In genomic region chr4:84497220-84497834, GRCh38 we compare ENCODE assay signal across 2 cellular contexts.
A peak's percentile ranks its signal among the peaks of the same experiment; 100 is the strongest.
TF ChIP-seq lines count a peak whose summit lies in the region.

No MANE protein-coding gene starts in this region.

TF ChIP-seq in neural cell, 6 proteins besides CTCF, POLR2A, EP300 and RAD21 (continued from another document):
- TF ChIP-seq MXI1 (conservative IDR thresholded peaks at IDR 0.05; ENCODE audit: poor library complexity, severe bottlenecking) (no peak), EZH2 (IDR thresholded peaks at IDR 0.05; ENCODE audit: borderline replicate concordance, insufficient read depth, low read length, poor library complexity, severe bottlenecking) (peak; percentile 8)
- TF ChIP-seq, protein P1, sequence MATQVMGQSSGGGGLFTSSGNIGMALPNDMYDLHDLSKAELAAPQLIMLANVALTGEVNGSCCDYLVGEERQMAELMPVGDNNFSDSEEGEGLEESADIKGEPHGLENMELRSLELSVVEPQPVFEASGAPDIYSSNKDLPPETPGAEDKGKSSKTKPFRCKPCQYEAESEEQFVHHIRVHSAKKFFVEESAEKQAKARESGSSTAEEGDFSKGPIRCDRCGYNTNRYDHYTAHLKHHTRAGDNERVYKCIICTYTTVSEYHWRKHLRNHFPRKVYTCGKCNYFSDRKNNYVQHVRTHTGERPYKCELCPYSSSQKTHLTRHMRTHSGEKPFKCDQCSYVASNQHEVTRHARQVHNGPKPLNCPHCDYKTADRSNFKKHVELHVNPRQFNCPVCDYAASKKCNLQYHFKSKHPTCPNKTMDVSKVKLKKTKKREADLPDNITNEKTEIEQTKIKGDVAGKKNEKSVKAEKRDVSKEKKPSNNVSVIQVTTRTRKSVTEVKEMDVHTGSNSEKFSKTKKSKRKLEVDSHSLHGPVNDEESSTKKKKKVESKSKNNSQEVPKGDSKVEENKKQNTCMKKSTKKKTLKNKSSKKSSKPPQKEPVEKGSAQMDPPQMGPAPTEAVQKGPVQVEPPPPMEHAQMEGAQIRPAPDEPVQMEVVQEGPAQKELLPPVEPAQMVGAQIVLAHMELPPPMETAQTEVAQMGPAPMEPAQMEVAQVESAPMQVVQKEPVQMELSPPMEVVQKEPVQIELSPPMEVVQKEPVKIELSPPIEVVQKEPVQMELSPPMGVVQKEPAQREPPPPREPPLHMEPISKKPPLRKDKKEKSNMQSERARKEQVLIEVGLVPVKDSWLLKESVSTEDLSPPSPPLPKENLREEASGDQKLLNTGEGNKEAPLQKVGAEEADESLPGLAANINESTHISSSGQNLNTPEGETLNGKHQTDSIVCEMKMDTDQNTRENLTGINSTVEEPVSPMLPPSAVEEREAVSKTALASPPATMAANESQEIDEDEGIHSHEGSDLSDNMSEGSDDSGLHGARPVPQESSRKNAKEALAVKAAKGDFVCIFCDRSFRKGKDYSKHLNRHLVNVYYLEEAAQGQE (IDR thresholded peaks at IDR 0.05; ENCODE audit: borderline replicate concordance): peak; percentile 12

TF ChIP-seq in HepG2, 621 proteins besides CTCF, POLR2A, EP300 and RAD21 (continued from another document):
- no peak for TF ChIP-seq ZNF770 (CRISPR knock-in tag; IDR thresholded peaks at IDR 0.05)
- TF ChIP-seq STAT5B (CRISPR knock-in tag; IDR thresholded peaks at IDR 0.05): no peak
- TF ChIP-seq ZNF720 (CRISPR knock-in tag; IDR thresholded peaks at IDR 0.05): no peak
- no peak for TF ChIP-seq SSRP1 (CRISPR knock-in tag; IDR thresholded peaks at IDR 0.05)
- TF ChIP-seq RFXAP (CRISPR knock-in tag; IDR thresholded peaks at IDR 0.05; ENCODE audit: borderline replicate concordance): no peak
- TF ChIP-seq NR1H2 (CRISPR knock-in tag; IDR thresholded peaks at IDR 0.05; ENCODE audit: borderline replicate concordance, low read depth): no peak
- no peak for TF ChIP-seq ZNF558 (CRISPR knock-in tag; IDR thresholded peaks at IDR 0.05; ENCODE audit: borderline replicate concordance)
- TF ChIP-seq, protein P2, sequence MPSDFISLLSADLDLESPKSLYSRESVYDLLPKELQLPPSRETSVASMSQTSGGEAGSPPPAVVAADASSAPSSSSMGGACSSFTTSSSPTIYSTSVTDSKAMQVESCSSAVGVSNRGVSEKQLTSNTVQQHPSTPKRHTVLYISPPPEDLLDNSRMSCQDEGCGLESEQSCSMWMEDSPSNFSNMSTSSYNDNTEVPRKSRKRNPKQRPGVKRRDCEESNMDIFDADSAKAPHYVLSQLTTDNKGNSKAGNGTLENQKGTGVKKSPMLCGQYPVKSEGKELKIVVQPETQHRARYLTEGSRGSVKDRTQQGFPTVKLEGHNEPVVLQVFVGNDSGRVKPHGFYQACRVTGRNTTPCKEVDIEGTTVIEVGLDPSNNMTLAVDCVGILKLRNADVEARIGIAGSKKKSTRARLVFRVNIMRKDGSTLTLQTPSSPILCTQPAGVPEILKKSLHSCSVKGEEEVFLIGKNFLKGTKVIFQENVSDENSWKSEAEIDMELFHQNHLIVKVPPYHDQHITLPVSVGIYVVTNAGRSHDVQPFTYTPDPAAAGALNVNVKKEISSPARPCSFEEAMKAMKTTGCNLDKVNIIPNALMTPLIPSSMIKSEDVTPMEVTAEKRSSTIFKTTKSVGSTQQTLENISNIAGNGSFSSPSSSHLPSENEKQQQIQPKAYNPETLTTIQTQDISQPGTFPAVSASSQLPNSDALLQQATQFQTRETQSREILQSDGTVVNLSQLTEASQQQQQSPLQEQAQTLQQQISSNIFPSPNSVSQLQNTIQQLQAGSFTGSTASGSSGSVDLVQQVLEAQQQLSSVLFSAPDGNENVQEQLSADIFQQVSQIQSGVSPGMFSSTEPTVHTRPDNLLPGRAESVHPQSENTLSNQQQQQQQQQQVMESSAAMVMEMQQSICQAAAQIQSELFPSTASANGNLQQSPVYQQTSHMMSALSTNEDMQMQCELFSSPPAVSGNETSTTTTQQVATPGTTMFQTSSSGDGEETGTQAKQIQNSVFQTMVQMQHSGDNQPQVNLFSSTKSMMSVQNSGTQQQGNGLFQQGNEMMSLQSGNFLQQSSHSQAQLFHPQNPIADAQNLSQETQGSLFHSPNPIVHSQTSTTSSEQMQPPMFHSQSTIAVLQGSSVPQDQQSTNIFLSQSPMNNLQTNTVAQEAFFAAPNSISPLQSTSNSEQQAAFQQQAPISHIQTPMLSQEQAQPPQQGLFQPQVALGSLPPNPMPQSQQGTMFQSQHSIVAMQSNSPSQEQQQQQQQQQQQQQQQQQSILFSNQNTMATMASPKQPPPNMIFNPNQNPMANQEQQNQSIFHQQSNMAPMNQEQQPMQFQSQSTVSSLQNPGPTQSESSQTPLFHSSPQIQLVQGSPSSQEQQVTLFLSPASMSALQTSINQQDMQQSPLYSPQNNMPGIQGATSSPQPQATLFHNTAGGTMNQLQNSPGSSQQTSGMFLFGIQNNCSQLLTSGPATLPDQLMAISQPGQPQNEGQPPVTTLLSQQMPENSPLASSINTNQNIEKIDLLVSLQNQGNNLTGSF (CRISPR knock-in tag; IDR thresholded peaks at IDR 0.05): no peak
- no peak for TF ChIP-seq RFX1 (IDR thresholded peaks at IDR 0.05)
- TF ChIP-seq HMGA1 (CRISPR knock-in tag; conservative IDR thresholded peaks at IDR 0.05): no peak
- TF ChIP-seq RBM22 (optimal IDR thresholded peaks at IDR 0.05; ENCODE audit: low read length): no peak
- TF ChIP-seq ZNF296 (CRISPR knock-in tag; conservative IDR thresholded peaks at IDR 0.05): no peak
- TF ChIP-seq ZC3H4 (CRISPR knock-in tag; IDR thresholded peaks at IDR 0.05; ENCODE audit: borderline replicate concordance): no peak
- TF ChIP-seq SOX5 (CRISPR knock-in tag; IDR thresholded peaks at IDR 0.05; ENCODE audit: borderline replicate concordance): no peak
- no peak for TF ChIP-seq HNRNPLL (IDR thresholded peaks at IDR 0.05; ENCODE audit: low read depth, low read length, poor library complexity, severe bottlenecking)
TF ChIP-seq in HepG2: peak in this region for 0.
